30 cellular contexts compared by ENCODE assay signal in genomic region chr5:135822286-135822685, GRCh38. TPM values are rescaled to one million over a fixed set of nuclear protein-coding genes. Genes with fewer than 3 reads are reported as not detected.
"Had no signal": no experiment of that assay in that cellular context is flagged by ENCODE, and none has a peak within 500 bp of the region (broad histone marks: within the 10 kb centered on the region; RNA-seq: fewer than 3 reads in every experiment).

No MANE protein-coding gene starts in this region.

- H3K36me3 ChIP-seq: adrenal gland, cardiac muscle cell, heart left ventricle, spleen, transverse colon, uterus had no signal

- H3K4me1 ChIP-seq: adrenal gland, body of pancreas, heart left ventricle, spleen, testis, transverse colon, uterus had no signal

- H3K9me3 ChIP-seq: adrenal gland, body of pancreas, heart left ventricle, spleen, testis, transverse colon, uterus had no signal

- H3K27ac ChIP-seq: adrenal gland, body of pancreas, cardiac muscle cell, heart left ventricle, spleen, testis, transverse colon, uterus, VCaP had no signal

- FAIRE-seq: kidney, TTC549 had no signal

- DNase-seq: activated CD4-positive, alpha-beta T cell treated with anti-CD3 and anti-CD28 coated beads for 4 hours; activated CD4-positive, alpha-beta T cell treated with anti-CD3 and anti-CD28 coated beads, Interleukin-2, amount 50 U/mL, for 48 hours; activated CD8-positive, alpha-beta memory T cell treated with anti-CD3 and anti-CD28 coated beads for 24 hours; activated effector memory CD4-positive, alpha-beta T cell treated with Interleukin-2 at 50 U/mL for 16 hours; activated naive CD4-positive, alpha-beta T cell treated with Interleukin-2 at 50 U/mL for 16 hours; adrenal gland; body of pancreas; cerebellar nuclear complex; cortex of kidney; foreskin fibroblast; heart left ventricle; hypothalamus; immature natural killer cell; kidney; left colon; mammary epithelial cell; naive thymus-derived CD8-positive, alpha-beta T cell; occipital lobe; right cardiac atrium; spleen; stimulated activated naive CD4-positive, alpha-beta T cell; T-helper 1 cell; testis; transverse colon; uterus had no signal

- H3K27me3 ChIP-seq: adrenal gland, body of pancreas, cardiac muscle cell, spleen, testis, uterus had no signal

- ATAC-seq: body of pancreas; heart left ventricle; left colon; naive thymus-derived CD8-positive, alpha-beta T cell had no signal

- H3K4me3 ChIP-seq: adrenal gland, body of pancreas, cardiac muscle cell, heart left ventricle, spleen, testis, transverse colon, uterus had no signal

RNA-seq across cellular contexts. Expression of gene SLC25A48, which starts 12.2 kb away (rescaled TPM):
- total RNA-seq: adrenal gland; naive thymus-derived CD8-positive, alpha-beta T cell; neural crest cell; right cardiac atrium had no signal
- polyA plus RNA-seq: adrenal gland; aorta; immature natural killer cell; naive thymus-derived CD8-positive, alpha-beta T cell had no signal
